15 cellular contexts compared by ENCODE assay signal in genomic region chr12:46356655-46357437, GRCh38. TPM values are rescaled to one million over a fixed set of nuclear protein-coding genes. Genes with fewer than 3 reads are reported as not detected.
A peak's percentile ranks its signal among the peaks of the same experiment; 100 is the strongest.
DNase-seq lines count a peak whose midpoint lies in the region; ATAC-seq and TF ChIP-seq lines count a peak whose summit lies in the region.
"Had no signal": no experiment of that assay in that cellular context is flagged by ENCODE, and none has a peak within 500 bp of the region (broad histone marks: within the 10 kb centered on the region; RNA-seq: fewer than 3 reads in every experiment).

No MANE protein-coding gene starts in this region.

- CTCF ChIA-PET in activated CD8-positive, alpha-beta T cell treated with anti-CD3 and anti-CD28 coated beads, Interleukin-2, amount 10 ng/mL, durations not matched to agents 7 days and 5 days (lab: Charles Lee) = interaction anchor here (0.7 to 1.9 kb wide), 5 partner anchors 13 to 663 kb away, joined by 3 to 15 read pairs (median 3); no protein-coding TSS in a partner anchor
- CTCF ChIA-PET in CD4-positive, alpha-beta T cell (lab: Charles Lee) = interaction anchor here (0.7 to 1.3 kb wide), 3 partner anchors 15 to 221 kb away, joined by 3 to 5 read pairs (median 3); no protein-coding TSS in a partner anchor

- ATAC-seq in activated naive CD8-positive, alpha-beta T cell treated with anti-CD3 and anti-CD28 coated beads, Interleukin-2, amount 50 U/mL, for 24 hours = no peak
- peak; percentile 24 for ATAC-seq in activated CD8-positive, alpha-beta T cell treated with anti-CD3 and anti-CD28 coated beads, Interleukin-2, amount 10 ng/mL, durations not matched to agents 7 days and 5 days
- peak; percentile 49 for ATAC-seq in left lobe of liver
- no peak for ATAC-seq in CD4-positive, alpha-beta T cell (ENCODE audit: poor library complexity)

- no peak for TF ChIP-seq CTCF in stomach (IDR thresholded peaks at IDR 0.05)
- no peak for TF ChIP-seq CTCF in CD4-positive, alpha-beta T cell (IDR thresholded peaks at IDR 0.05)

- no peaks in the 10 kb centered on the region for H3K9me3 Mint-ChIP-seq in activated naive CD8-positive, alpha-beta T cell treated with anti-CD3 and anti-CD28 coated beads for 36 hours
- H3K9me3 Mint-ChIP-seq in activated naive CD8-positive, alpha-beta T cell treated with anti-CD3 and anti-CD28 coated beads, Interleukin-2, amount 50 U/mL, for 24 hours = no peaks in the 10 kb centered on the region
- no peaks in the 10 kb centered on the region for H3K9me3 Mint-ChIP-seq in activated CD8-positive, alpha-beta T cell treated with anti-CD3 and anti-CD28 coated beads, Interleukin-2, amount 10 ng/mL, durations not matched to agents 7 days and 5 days (ENCODE audit: insufficient read depth)
- no peaks in the 10 kb centered on the region for H3K9me3 Mint-ChIP-seq in CD4-positive, alpha-beta T cell

- no peak overlapping the region for H3K4me3 Mint-ChIP-seq in activated naive CD8-positive, alpha-beta T cell treated with anti-CD3 and anti-CD28 coated beads for 36 hours
- no peak overlapping the region for H3K4me3 Mint-ChIP-seq in activated naive CD8-positive, alpha-beta T cell treated with anti-CD3 and anti-CD28 coated beads, Interleukin-2, amount 50 U/mL, for 24 hours
- no peak overlapping the region for H3K4me3 Mint-ChIP-seq in activated CD8-positive, alpha-beta T cell treated with anti-CD3 and anti-CD28 coated beads, Interleukin-2, amount 10 ng/mL, durations not matched to agents 7 days and 5 days
- no peak overlapping the region for H3K4me3 Mint-ChIP-seq in CD4-positive, alpha-beta T cell

- peaks cover 31 to 35% (median 34%) of the 10 kb centered on the region in 4 donors for H3K36me3 ChIP-seq in stomach

- peaks cover 10 to 46% (median 32%) of the 10 kb centered on the region in 4 donors for H3K4me1 ChIP-seq in stomach

- no peak for DNase-seq in activated naive CD8-positive, alpha-beta T cell treated with anti-CD3 and anti-CD28 coated beads for 36 hours
- no peak for DNase-seq in activated naive CD8-positive, alpha-beta T cell treated with anti-CD3 and anti-CD28 coated beads, Interleukin-2, amount 50 U/mL, for 24 hours
- no peak for DNase-seq in activated CD8-positive, alpha-beta T cell treated with anti-CD3 and anti-CD28 coated beads, Interleukin-2, amount 10 ng/mL, durations not matched to agents 7 days and 5 days
- DNase-seq in left lobe of liver (ENCODE audit: low spot score) (no peak), stomach (no peak), COLO829 (ENCODE audit: low spot score) (no peak)
- no peak for DNase-seq in stimulated activated CD8-positive, alpha-beta memory T cell treated with anti-CD3 and anti-CD28 coated beads, Interleukin-4, amount 100 ng/mL, for 48 hours
- DNase-seq in CD4-positive, alpha-beta T cell = no peak
- DNase-seq: activated CD4-positive, alpha-beta T cell treated with anti-CD3 and anti-CD28 coated beads for 1 hour; activated effector memory CD4-positive, alpha-beta T cell treated with Interleukin-2 at 50 U/mL for 16 hours; DMS79 treated with DMSO at 0.1 percent for 48 hours; NCI-H748 treated with DMSO at 0.1 percent for 48 hours; small intestine had no signal

- H3K27ac Mint-ChIP-seq in activated naive CD8-positive, alpha-beta T cell treated with anti-CD3 and anti-CD28 coated beads for 36 hours = peak overlapping the region; percentile 13
- H3K27ac Mint-ChIP-seq in activated naive CD8-positive, alpha-beta T cell treated with anti-CD3 and anti-CD28 coated beads, Interleukin-2, amount 50 U/mL, for 24 hours = no peak overlapping the region
- H3K27ac Mint-ChIP-seq in activated CD8-positive, alpha-beta T cell treated with anti-CD3 and anti-CD28 coated beads, Interleukin-2, amount 10 ng/mL, durations not matched to agents 7 days and 5 days = no peak overlapping the region
- no peak overlapping the region for H3K27ac Mint-ChIP-seq in CD4-positive, alpha-beta T cell

- TF ChIP-seq EP300 in stomach (IDR thresholded peaks at IDR 0.05) = no peak

- 55 to 74% (median 60%) methylated on average over 5 of the region's 5 CpGs for WGBS in stomach, 5 donors

- H3K4me1 Mint-ChIP-seq in activated naive CD8-positive, alpha-beta T cell treated with anti-CD3 and anti-CD28 coated beads for 36 hours = peaks cover 24% of the 10 kb centered on the region
- peaks cover 18% of the 10 kb centered on the region for H3K4me1 Mint-ChIP-seq in activated naive CD8-positive, alpha-beta T cell treated with anti-CD3 and anti-CD28 coated beads, Interleukin-2, amount 50 U/mL, for 24 hours
- peaks cover 22% of the 10 kb centered on the region for H3K4me1 Mint-ChIP-seq in activated CD8-positive, alpha-beta T cell treated with anti-CD3 and anti-CD28 coated beads, Interleukin-2, amount 10 ng/mL, durations not matched to agents 7 days and 5 days (ENCODE audit: low read depth)
- H3K4me1 Mint-ChIP-seq in CD4-positive, alpha-beta T cell (ENCODE audit: low read depth) = peaks cover 35% of the 10 kb centered on the region

- H3K27me3 ChIP-seq in stomach = no peaks in the 10 kb centered on the region
- H3K27me3 ChIP-seq in CD4-positive, alpha-beta T cell (ENCODE audit: control insufficient read depth, insufficient read depth, low read length) = no peaks in the 10 kb centered on the region
- H3K27me3 ChIP-seq: cardiac muscle cell, esophagus muscularis mucosa had no signal

- TF ChIP-seq POLR2A in stomach (IDR thresholded peaks at IDR 0.05) = no peak

- H3K36me3 Mint-ChIP-seq in activated naive CD8-positive, alpha-beta T cell treated with anti-CD3 and anti-CD28 coated beads for 36 hours = peaks cover 34% of the 10 kb centered on the region
- H3K36me3 Mint-ChIP-seq in activated naive CD8-positive, alpha-beta T cell treated with anti-CD3 and anti-CD28 coated beads, Interleukin-2, amount 50 U/mL, for 24 hours (ENCODE audit: low read depth) = peaks cover 34% of the 10 kb centered on the region
- H3K36me3 Mint-ChIP-seq in activated CD8-positive, alpha-beta T cell treated with anti-CD3 and anti-CD28 coated beads, Interleukin-2, amount 10 ng/mL, durations not matched to agents 7 days and 5 days (ENCODE audit: low read depth) = peaks cover 40% of the 10 kb centered on the region
- peaks cover 39% of the 10 kb centered on the region for H3K36me3 Mint-ChIP-seq in CD4-positive, alpha-beta T cell (ENCODE audit: low read depth)

- peak overlapping the region in 3 of 5 donors; percentile 1 to 53 (median 40) for H3K27ac ChIP-seq in stomach
- H3K27ac ChIP-seq in CD4-positive, alpha-beta T cell (ENCODE audit: low read depth, low read length) = no peak overlapping the region
- H3K27ac ChIP-seq: cardiac muscle cell had no signal

- no peaks in the 10 kb centered on the region for H3K9me3 ChIP-seq in stomach
- H3K9me3 ChIP-seq in CD4-positive, alpha-beta T cell (ENCODE audit: control insufficient read depth, low read length) = no peaks in the 10 kb centered on the region
- H3K9me3 ChIP-seq: esophagus muscularis mucosa had no signal

- intact Hi-C loops in stomach (cut with DNase I; ENCODE audit: low total_unique reads) = no loop called here
- intact Hi-C loops in CD4-positive, alpha-beta T cell (cut with DNase I, micrococcal nuclease) = no loop called here

- H3K27me3 Mint-ChIP-seq in activated naive CD8-positive, alpha-beta T cell treated with anti-CD3 and anti-CD28 coated beads for 36 hours = no peaks in the 10 kb centered on the region
- H3K27me3 Mint-ChIP-seq in activated naive CD8-positive, alpha-beta T cell treated with anti-CD3 and anti-CD28 coated beads, Interleukin-2, amount 50 U/mL, for 24 hours = no peaks in the 10 kb centered on the region
- no peaks in the 10 kb centered on the region for H3K27me3 Mint-ChIP-seq in activated CD8-positive, alpha-beta T cell treated with anti-CD3 and anti-CD28 coated beads, Interleukin-2, amount 10 ng/mL, durations not matched to agents 7 days and 5 days (ENCODE audit: low read depth)
- H3K27me3 Mint-ChIP-seq in CD4-positive, alpha-beta T cell = no peaks in the 10 kb centered on the region

- POLR2A ChIA-PET in activated CD8-positive, alpha-beta T cell treated with anti-CD3 and anti-CD28 coated beads, Interleukin-2, amount 10 ng/mL, durations not matched to agents 7 days and 5 days (lab: Charles Lee) = interaction anchor here (0.9 to 2.9 kb wide), 4 partner anchors 11 to 137 kb away, joined by 3 to 13 read pairs (median 5); partner anchors contain the start of gene SLC38A1
- POLR2A ChIA-PET in CD4-positive, alpha-beta T cell (lab: Charles Lee) = interaction anchor here (0.6 to 3.5 kb wide), 6 partner anchors 11 to 305 kb away, joined by 3 to 19 read pairs (median 8); partner anchors contain the start of gene SLC38A1

- H3K4me3 ChIP-seq in stomach = no peak overlapping the region
- H3K4me3 ChIP-seq: cardiac muscle cell, esophagus muscularis mucosa had no signal

RNA-seq across cellular contexts. Expression of gene SLC38A2, which starts 15.7 kb away (rescaled TPM):
- 100 to 1,000 TPM; 227 to 230 TPM for total RNA-seq in activated naive CD8-positive, alpha-beta T cell treated with anti-CD3 and anti-CD28 coated beads for 36 hours
- total RNA-seq in activated CD8-positive, alpha-beta T cell treated with anti-CD3 and anti-CD28 coated beads, Interleukin-2, amount 10 ng/mL, durations not matched to agents 7 days and 5 days = 100 to 1,000 TPM; 194 to 200 TPM
- total RNA-seq in left lobe of liver = 82.2 TPM
- total RNA-seq in stomach = 100 to 1,000 TPM; 141 to 716 (median 250) TPM
- polyA plus RNA-seq in stomach = 10 to 100 TPM; 26.6 to 88.6 (median 27.2) TPM
- 100 to 1,000 TPM; 213 to 222 TPM for total RNA-seq in CD4-positive, alpha-beta T cell

Comparison
In these comparisons a context has a peak if more than half of its experiments do, and no peak if none do; other contexts are left out.
1. ATAC-seq: peak in activated CD8-positive, alpha-beta T cell treated with anti-CD3 and anti-CD28 coated beads, Interleukin-2, amount 10 ng/mL, durations not matched to agents 7 days and 5 days (single experiment) and left lobe of liver (single experiment); none in activated naive CD8-positive, alpha-beta T cell treated with anti-CD3 and anti-CD28 coated beads, Interleukin-2, amount 50 U/mL, for 24 hours (single experiment) and CD4-positive, alpha-beta T cell (single experiment).